Comparison of ENCODE assay signal across 16 cellular contexts in the genomic region with DNA sequence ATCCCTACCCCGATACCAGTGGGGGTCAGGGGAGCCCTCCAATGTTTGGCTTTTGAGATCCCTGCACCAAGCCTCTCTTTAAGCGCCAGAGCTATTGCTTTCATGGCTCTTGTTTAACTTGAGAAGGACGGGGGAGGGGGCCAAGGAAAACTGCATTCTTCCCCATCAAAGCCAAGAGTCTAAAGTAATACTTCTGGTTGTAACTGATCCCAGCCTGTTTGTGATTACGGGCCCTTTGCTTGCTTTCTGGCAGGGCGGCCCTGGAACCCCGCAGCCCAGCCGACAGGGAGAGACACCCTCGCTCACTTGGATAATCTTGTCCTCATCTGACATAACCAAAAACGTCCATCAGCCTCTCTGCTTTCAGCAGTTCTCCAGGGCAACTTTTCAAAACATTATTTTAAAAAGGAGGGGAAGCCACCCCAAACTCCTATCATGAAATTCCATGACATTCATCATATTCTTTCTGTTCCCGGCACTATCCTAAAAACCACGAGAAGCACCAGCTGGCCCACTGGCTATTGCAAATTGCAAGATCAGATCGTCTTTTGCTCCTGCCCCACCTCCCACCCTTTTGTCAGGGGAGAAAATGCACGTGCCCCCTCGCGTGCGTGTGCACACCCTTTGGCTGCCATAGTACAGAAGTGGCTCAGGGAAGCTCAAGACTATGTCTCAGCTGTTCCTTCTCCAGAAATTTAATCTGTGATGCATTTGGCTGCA.
A peak's percentile ranks its signal among the peaks of the same experiment; 100 is the strongest.
DNase-seq lines count a peak whose midpoint lies in the region; ATAC-seq and TF ChIP-seq lines count a peak whose summit lies in the region.
"Had no signal": no experiment of that assay in that cellular context is flagged by ENCODE, and none has a peak within 500 bp of the region (broad histone marks: within the 10 kb centered on the region; RNA-seq: fewer than 3 reads in every experiment).

No MANE protein-coding gene starts in this region.

- ATAC-seq in upper lobe of right lung (no peak), HG02763 (IDR thresholded peaks at IDR 0.05; ENCODE audit: unreplicated experiment) (no peak)

- H4K8ac ChIP-seq in neuronal stem cell (ENCODE audit: low read depth, low read length), result no peak overlapping the region

- H3K4me2 ChIP-seq in neuronal stem cell (ENCODE audit: insufficient read depth, low read length, poor library complexity, severe bottlenecking), result no peak overlapping the region

- no peak overlapping the region for H3K14ac ChIP-seq in neuronal stem cell (ENCODE audit: low read length)

- H3K9me3 ChIP-seq in neuronal stem cell (replicated peaks in 1 of 2; ENCODE audit: control insufficient read depth in 2 of 2, insufficient read depth in 1 of 2, low read depth in 1 of 2, low read length in 2 of 2) (no peaks in the 10 kb centered on the region), upper lobe of right lung (no peaks in the 10 kb centered on the region)

- H2AFZ ChIP-seq in neuronal stem cell (ENCODE audit: low read length), result no peak overlapping the region

- H3K79me1 ChIP-seq in neuronal stem cell (ENCODE audit: low read depth, low read length), result no peaks in the 10 kb centered on the region

- H3K36me3 ChIP-seq in neuronal stem cell (replicated peaks in 1 of 2; ENCODE audit: control insufficient read depth in 2 of 2, insufficient read depth in 2 of 2, low read length in 2 of 2), result no peaks in the 10 kb centered on the region
- peaks cover 9% of the 10 kb centered on the region for H3K36me3 ChIP-seq in upper lobe of right lung

- H2BK12ac ChIP-seq in neuronal stem cell (ENCODE audit: low read length), result no peak overlapping the region

- H3K18ac ChIP-seq in neuronal stem cell (ENCODE audit: low read length), result peak overlapping the region; percentile 77

- in situ Hi-C loops in KBM-7 (cut with MboI; ENCODE audit: low pct_unique_long_range_greater_than_20kb, low sequenced_read_pairs), result no loop called here

- POLR2A ChIA-PET in RWPE1 (lab: Yijun Ruan, JAX; ENCODE audit: low non-redundant PET), result no interaction called here

- no peaks in the 10 kb centered on the region for H3K27me3 ChIP-seq in neuronal stem cell (ENCODE audit: control insufficient read depth in 3 of 3, insufficient read depth in 3 of 3, low read depth in 1 of 3, low read length in 3 of 3)
- H3K27me3 ChIP-seq in upper lobe of right lung, result no peaks in the 10 kb centered on the region

- peak overlapping the region; percentile 68 for H3K27ac ChIP-seq in RWPE1
- no peak overlapping the region for H3K27ac ChIP-seq in neuronal stem cell (replicated peaks; ENCODE audit: low read length)
- H3K27ac ChIP-seq in upper lobe of right lung, result peak overlapping the region; percentile 2

- H3K4me3 ChIP-seq in neuronal stem cell (ENCODE audit: low read length in 2 of 2) (no peak overlapping the region), upper lobe of right lung (no peak overlapping the region)

- H3K9ac ChIP-seq in neuronal stem cell (ENCODE audit: low read depth, low read length, poor library complexity), result no peak overlapping the region

- no peak overlapping the region for H2AK5ac ChIP-seq in neuronal stem cell (ENCODE audit: low read depth, low read length)

- DNase-seq in RWPE1 (ENCODE audit: low spot score) (no peak), fibroblast of gingiva (ENCODE audit: low read depth) (peak; percentile 75), neuronal stem cell (ENCODE audit: low spot score) (no peak), upper lobe of right lung (no peak), DMS53 (lab: John Stamatoyannopoulos, UW) (no peak), KBM-7 (no peak)
- DNase-seq: activated naive CD4-positive, alpha-beta T cell treated with anti-CD3 and anti-CD28 coated beads, Interleukin-2, amount 50 U/mL, for 16 hours; CD4-positive, CD25-positive, alpha-beta regulatory T cell; DND-41; effector memory CD4-positive, alpha-beta T cell; H9; kidney; NCI-H2107; NCI-H748 treated with DMSO at 0.1 percent for 48 hours; stimulated activated CD4-positive, alpha-beta T cell treated with anti-CD3 and anti-CD28 coated beads, Interleukin-2, amount 100 ng/mL, for 24 hours had no signal

- TF ChIP-seq CTCF in RWPE1 (conservative IDR thresholded peaks at IDR 0.05; ENCODE audit: low read depth) (no peak), upper lobe of right lung (IDR thresholded peaks at IDR 0.05) (no peak)

- intact Hi-C loops in upper lobe of right lung (cut with DNase I), result no loop called here

- no peak overlapping the region for H2BK5ac ChIP-seq in neuronal stem cell (ENCODE audit: low read length)

- H2BK15ac ChIP-seq in neuronal stem cell (ENCODE audit: low read length), result no peak overlapping the region

- no CpG with 5 or more reads among the region's 16 CpGs for WGBS in neuronal stem cell (ENCODE audit: extremely low coverage in 2 of 2, insufficient read length in 2 of 2, insufficient replicate concordance in 1 of 2), 2 donors

- no peak overlapping the region for H4K91ac ChIP-seq in neuronal stem cell (ENCODE audit: low read depth, low read length, poor library complexity)

- H3K23ac ChIP-seq in neuronal stem cell (ENCODE audit: low read depth, low read length, poor library complexity), result no peak overlapping the region

- no peak overlapping the region for H2BK120ac ChIP-seq in neuronal stem cell (ENCODE audit: low read depth, low read length)

- H3K4me1 ChIP-seq in neuronal stem cell (ENCODE audit: control insufficient read depth in 2 of 2, insufficient read depth in 1 of 2, low read depth in 1 of 2, low read length in 2 of 2), result peaks cover 0 to 33% of the 10 kb centered on the region in 2 donors
- peaks cover 57% of the 10 kb centered on the region for H3K4me1 ChIP-seq in upper lobe of right lung

- H3K4ac ChIP-seq in neuronal stem cell (ENCODE audit: low read length), result no peak overlapping the region

- CTCF ChIA-PET in RWPE1 (lab: Yijun Ruan, JAX), result no interaction called here
